ENCODE assay signal across 1 cellular context in genomic region chr1:10915594-10915993, GRCh38.
TF ChIP-seq lines count a peak whose summit lies in the region.

No MANE protein-coding gene starts in this region.

TF ChIP-seq in GM23338, 12 proteins besides CTCF, POLR2A, EP300 and RAD21 (continued from another document):
- TF ChIP-seq ZNF462 (CRISPR knock-in tag; IDR thresholded peaks at IDR 0.05) = no peak
- no peak for TF ChIP-seq ZNF114 (CRISPR knock-in tag; IDR thresholded peaks at IDR 0.05)
- no peak for TF ChIP-seq JUNB (IDR thresholded peaks at IDR 0.05; ENCODE audit: unreplicated experiment)
- TF ChIP-seq NANOG (IDR thresholded peaks at IDR 0.05; ENCODE audit: borderline replicate concordance) = no peak
- no peak for TF ChIP-seq REST (IDR thresholded peaks at IDR 0.05; ENCODE audit: unreplicated experiment)
- no peak for TF ChIP-seq ETS1 (IDR thresholded peaks at IDR 0.05)
